In genomic region chr7:45696476-45696875, GRCh38 we compare ENCODE assay signal across 2 cellular contexts.
TF ChIP-seq lines count a peak whose summit lies in the region.

No MANE protein-coding gene starts in this region.

TF ChIP-seq in WTC11, 78 proteins besides CTCF, POLR2A, EP300 and RAD21 (continued from another document):
- no peak for TF ChIP-seq ZBTB43 (CRISPR knock-in tag; IDR thresholded peaks at IDR 0.05)
- no peak for TF ChIP-seq MAX (CRISPR knock-in tag; IDR thresholded peaks at IDR 0.05)
- TF ChIP-seq SP1 (CRISPR knock-in tag; conservative IDR thresholded peaks at IDR 0.05), result no peak
- TF ChIP-seq EMX1 (CRISPR knock-in tag; IDR thresholded peaks at IDR 0.05), result no peak
- no peak for TF ChIP-seq ETV6 (CRISPR knock-in tag; IDR thresholded peaks at IDR 0.05)
- no peak for TF ChIP-seq ZNF121 (CRISPR knock-in tag; IDR thresholded peaks at IDR 0.05)
- TF ChIP-seq TP53 (CRISPR knock-in tag; IDR thresholded peaks at IDR 0.05), result no peak
- no peak for TF ChIP-seq NR3C1 (CRISPR knock-in tag; conservative IDR thresholded peaks at IDR 0.05; ENCODE audit: low read depth)
- TF ChIP-seq, protein P1, sequence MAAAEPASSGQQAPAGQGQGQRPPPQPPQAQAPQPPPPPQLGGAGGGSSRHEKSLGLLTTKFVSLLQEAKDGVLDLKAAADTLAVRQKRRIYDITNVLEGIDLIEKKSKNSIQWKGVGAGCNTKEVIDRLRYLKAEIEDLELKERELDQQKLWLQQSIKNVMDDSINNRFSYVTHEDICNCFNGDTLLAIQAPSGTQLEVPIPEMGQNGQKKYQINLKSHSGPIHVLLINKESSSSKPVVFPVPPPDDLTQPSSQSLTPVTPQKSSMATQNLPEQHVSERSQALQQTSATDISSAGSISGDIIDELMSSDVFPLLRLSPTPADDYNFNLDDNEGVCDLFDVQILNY (CRISPR knock-in tag; IDR thresholded peaks at IDR 0.05), result no peak

TF ChIP-seq in liver, 16 proteins besides CTCF, POLR2A, EP300 and RAD21 (continued from another document):
- TF ChIP-seq, protein P2, sequence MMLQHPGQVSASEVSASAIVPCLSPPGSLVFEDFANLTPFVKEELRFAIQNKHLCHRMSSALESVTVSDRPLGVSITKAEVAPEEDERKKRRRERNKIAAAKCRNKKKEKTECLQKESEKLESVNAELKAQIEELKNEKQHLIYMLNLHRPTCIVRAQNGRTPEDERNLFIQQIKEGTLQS (IDR thresholded peaks at IDR 0.05), result no peak
